ENCODE assay signal across 24 cellular contexts in the genomic region with DNA sequence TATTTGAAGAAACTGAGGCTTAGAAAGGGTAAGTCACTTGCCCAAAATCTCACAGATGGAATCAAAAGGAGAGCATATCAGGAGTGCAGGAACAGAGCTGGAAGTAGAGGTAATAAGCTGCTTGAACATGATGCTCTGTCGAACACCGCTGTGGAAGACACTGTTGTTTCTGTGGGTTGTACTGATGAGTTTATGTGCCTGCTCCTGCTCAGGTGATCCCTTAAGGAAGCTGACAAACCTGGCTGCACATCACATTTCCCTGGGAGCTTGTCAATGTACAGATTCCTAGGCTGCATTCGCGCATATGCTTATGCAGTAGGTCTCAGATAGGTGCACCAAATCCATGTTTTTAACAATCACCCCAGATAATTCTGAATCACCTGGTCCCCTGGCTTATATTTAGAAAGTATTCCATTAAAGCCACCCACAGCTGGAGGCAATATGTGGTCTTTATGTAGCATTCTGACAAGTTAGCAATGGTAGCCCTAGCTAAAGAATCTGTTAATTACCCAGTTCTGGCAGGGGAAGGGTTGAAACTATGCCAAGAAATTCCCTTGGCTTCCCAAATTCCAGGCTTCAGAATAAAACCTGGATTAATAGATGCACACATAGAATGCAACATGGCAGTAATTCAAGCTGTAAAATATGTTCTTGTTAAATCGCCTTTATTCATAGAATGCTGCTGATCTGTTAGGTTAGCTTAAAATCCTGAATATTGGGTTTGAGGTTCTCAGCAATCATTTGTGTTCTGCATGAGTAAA.
DNase-seq lines count a peak whose midpoint lies in the region; FAIRE-seq and TF ChIP-seq lines count a peak whose summit lies in the region.
"Had no signal": no experiment of that assay in that cellular context is flagged by ENCODE, and none has a peak within 500 bp of the region (broad histone marks: within the 10 kb centered on the region; RNA-seq: fewer than 3 reads in every experiment).

No MANE protein-coding gene starts in this region.

- intact Hi-C loops in kidney (cut with DNase I) = no loop called here
- intact Hi-C loops in activated naive CD4-positive, alpha-beta T cell treated with anti-CD3 and anti-CD28 coated beads for 36 hours (cut with micrococcal nuclease) = no loop called here

- H3K4me2 ChIP-seq in OCI-LY3 (ENCODE audit: low read length) = peak overlapping the region; percentile 62
- H3K4me2 ChIP-seq: KMS-11 had no signal

- no peaks in the 10 kb centered on the region for H3K9me3 Mint-ChIP-seq in activated naive CD4-positive, alpha-beta T cell treated with anti-CD3 and anti-CD28 coated beads for 36 hours
- H3K9me3 Mint-ChIP-seq: activated naive CD4-positive, alpha-beta T cell treated with anti-CD3 and anti-CD28 coated beads, Interleukin-2, amount 50 U/mL, for 24 hours; central memory CD8-positive, alpha-beta T cell; H9; neural crest cell had no signal

- no peak for TF ChIP-seq CTCF in OCI-LY3 (IDR thresholded peaks at IDR 0.05; ENCODE audit: low read depth, low read length)
- no peak for TF ChIP-seq CTCF in kidney (IDR thresholded peaks at IDR 0.05; ENCODE audit: borderline replicate concordance, extremely low read depth, insufficient read depth)

- peaks cover 10% of the 10 kb centered on the region for H3K4me1 ChIP-seq in OCI-LY3 (ENCODE audit: low read length)
- no peaks in the 10 kb centered on the region for H3K4me1 ChIP-seq in kidney (ENCODE audit: control insufficient read depth in 1 of 2, insufficient read depth in 1 of 2, low read depth in 1 of 2, low read length in 2 of 2)
- H3K4me1 ChIP-seq: upper lobe of left lung had no signal

- H4K20me1 ChIP-seq in OCI-LY3 (ENCODE audit: insufficient read depth, low read length) = no peaks in the 10 kb centered on the region

- no peak overlapping the region for H3K27ac Mint-ChIP-seq in activated naive CD4-positive, alpha-beta T cell treated with anti-CD3 and anti-CD28 coated beads for 36 hours
- H3K27ac Mint-ChIP-seq: activated naive CD4-positive, alpha-beta T cell treated with anti-CD3 and anti-CD28 coated beads, Interleukin-2, amount 50 U/mL, for 24 hours had no signal

- no peaks in the 10 kb centered on the region for H3K36me3 Mint-ChIP-seq in activated naive CD4-positive, alpha-beta T cell treated with anti-CD3 and anti-CD28 coated beads for 36 hours (ENCODE audit: low read depth)
- H3K36me3 Mint-ChIP-seq: activated naive CD4-positive, alpha-beta T cell treated with anti-CD3 and anti-CD28 coated beads, Interleukin-2, amount 50 U/mL, for 24 hours had no signal

- H3K4me3 ChIP-seq in OCI-LY3 (ENCODE audit: low read length) (peak overlapping the region; percentile 51; the same call in 1 of the 2 replicates), kidney (ENCODE audit: low read length in 2 of 2) (no peak overlapping the region)
- H3K4me3 ChIP-seq: mucosa of descending colon, sigmoid colon, upper lobe of left lung had no signal

- H3K4me1 Mint-ChIP-seq in activated naive CD4-positive, alpha-beta T cell treated with anti-CD3 and anti-CD28 coated beads for 36 hours (ENCODE audit: low read depth) = no peaks in the 10 kb centered on the region
- H3K4me1 Mint-ChIP-seq: activated naive CD4-positive, alpha-beta T cell treated with anti-CD3 and anti-CD28 coated beads, Interleukin-2, amount 50 U/mL, for 24 hours; central memory CD8-positive, alpha-beta T cell; neural crest cell had no signal

- DNase-seq in DMS 273 (lab: John Stamatoyannopoulos, UW; ENCODE audit: unreplicated experiment) (peak; percentile 29), DMS 273 treated with DMSO at 0.1 percent for 48 hours (lab: John Stamatoyannopoulos, UW) (no peak), NCI-H1105 (lab: John Stamatoyannopoulos, UW) (peak; percentile 66), islet precursor cell (peak; percentile 51), kidney (no peak), UCSD-AML1 (lab: John Stamatoyannopoulos, UW; ENCODE audit: unreplicated experiment) (no peak)
- DNase-seq in activated naive CD4-positive, alpha-beta T cell treated with anti-CD3 and anti-CD28 coated beads for 36 hours = no peak
- DNase-seq: activated CD8-positive, alpha-beta memory T cell treated with anti-CD3 and anti-CD28 coated beads for 24 hours; activated T-cell treated with anti-CD3 and anti-CD28 coated beads, Interleukin-2, amount 50 U/mL, for 48 hours; anterior cingulate cortex; foreskin fibroblast; H9; mucosa of descending colon; NCI-H2171; NCI-H774; sigmoid colon; stimulated activated CD8-positive, alpha-beta memory T cell treated with anti-CD3 and anti-CD28 coated beads, Interleukin-4, amount 100 ng/mL, for 48 hours; upper lobe of left lung had no signal

- no peaks in the 10 kb centered on the region for H3K79me2 ChIP-seq in OCI-LY3 (ENCODE audit: low read length)

- peaks cover 9% of the 10 kb centered on the region for H3K27me3 Mint-ChIP-seq in activated naive CD4-positive, alpha-beta T cell treated with anti-CD3 and anti-CD28 coated beads for 36 hours (ENCODE audit: low read depth)

- no peak overlapping the region for H3K4me3 Mint-ChIP-seq in activated naive CD4-positive, alpha-beta T cell treated with anti-CD3 and anti-CD28 coated beads for 36 hours
- H3K4me3 Mint-ChIP-seq: activated naive CD4-positive, alpha-beta T cell treated with anti-CD3 and anti-CD28 coated beads, Interleukin-2, amount 50 U/mL, for 24 hours; central memory CD8-positive, alpha-beta T cell; H9; neural crest cell had no signal

- no peak overlapping the region for H2AFZ ChIP-seq in OCI-LY3 (ENCODE audit: low read depth, low read length)

- no peaks in the 10 kb centered on the region for H3K9me3 ChIP-seq in OCI-LY3 (ENCODE audit: insufficient read depth, low read length)
- no peaks in the 10 kb centered on the region for H3K9me3 ChIP-seq in kidney (ENCODE audit: control insufficient read depth in 1 of 2, low read length in 2 of 2)
- H3K9me3 ChIP-seq: mucosa of descending colon, sigmoid colon, upper lobe of left lung had no signal

- H3K27ac ChIP-seq in OCI-LY3 (ENCODE audit: low read length) (no peak overlapping the region), kidney (ENCODE audit: low read depth in 2 of 2, low read length in 2 of 2) (no peak overlapping the region)
- H3K27ac ChIP-seq: 22Rv1, KMS-11, sigmoid colon, upper lobe of left lung had no signal

- no peak for FAIRE-seq in kidney (lab: Jason Lieb, UNC)

- no peaks in the 10 kb centered on the region for H3K36me3 ChIP-seq in OCI-LY3 (replicated peaks; ENCODE audit: low read depth, low read length)
- no peaks in the 10 kb centered on the region for H3K36me3 ChIP-seq in kidney (ENCODE audit: control insufficient read depth in 1 of 2, insufficient read depth in 2 of 2, low read length in 2 of 2)
- H3K36me3 ChIP-seq: sigmoid colon, upper lobe of left lung had no signal

- H3K27me3 ChIP-seq in OCI-LY3 (ENCODE audit: low read depth, low read length) = no peaks in the 10 kb centered on the region
- H3K27me3 ChIP-seq: sigmoid colon, upper lobe of left lung had no signal

- CTCF ChIA-PET in activated naive CD4-positive, alpha-beta T cell treated with anti-CD3 and anti-CD28 coated beads for 36 hours (lab: Charles Lee) = no interaction called here

- no peak overlapping the region for H3K9ac ChIP-seq in OCI-LY3 (ENCODE audit: low read length)
- no peak overlapping the region for H3K9ac ChIP-seq in kidney (ENCODE audit: low read length in 2 of 2)
- H3K9ac ChIP-seq: KMS-11 had no signal

Comparison
In these comparisons a context has a peak if more than half of its experiments do, and no peak if none do; other contexts are left out.
1. DNase-seq: peak in DMS 273 (single experiment), NCI-H1105 (single experiment) and islet precursor cell (single experiment); none in DMS 273 treated with DMSO at 0.1 percent for 48 hours (single experiment), kidney (single experiment), activated naive CD4-positive, alpha-beta T cell treated with anti-CD3 and anti-CD28 coated beads for 36 hours (single experiment) and UCSD-AML1 (single experiment).